Comparison of ENCODE assay signal across 20 cellular contexts in the genomic region with DNA sequence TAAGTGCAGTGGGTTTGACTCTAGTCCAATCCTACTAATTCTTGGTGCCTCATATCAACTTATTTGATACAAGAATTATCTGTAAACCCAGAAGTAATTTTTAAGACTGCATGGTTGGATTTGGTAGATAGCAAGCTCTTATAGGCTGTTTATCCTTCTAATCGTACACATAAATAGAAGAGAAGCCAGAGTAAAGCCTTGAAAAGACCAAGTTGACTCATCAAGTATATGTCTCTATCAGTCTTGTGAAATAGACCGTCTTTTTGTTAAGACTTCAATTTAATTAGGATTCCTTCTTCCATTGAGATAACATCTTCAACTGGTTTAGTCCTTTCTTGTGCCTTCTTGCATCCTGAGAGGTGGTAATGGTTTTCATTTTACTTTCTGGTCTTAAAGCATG.
"Had no signal": no experiment of that assay in that cellular context is flagged by ENCODE, and none has a peak within 500 bp of the region (broad histone marks: within the 10 kb centered on the region; RNA-seq: fewer than 3 reads in every experiment).

No MANE protein-coding gene starts in this region.

- DNase-seq: cortex of kidney; dorsolateral prefrontal cortex; effector CD8-positive, alpha-beta T cell; glutamatergic neuron; left lung; lower lobe of right lung; naive thymus-derived CD4-positive, alpha-beta T cell; posterior cingulate gyrus; stimulated activated CD4-positive, alpha-beta T cell treated with anti-CD3 and anti-CD28 coated beads, Interleukin-2, amount 100 ng/mL, for 24 hours; stimulated activated CD4-positive, alpha-beta T cell treated with anti-CD3 and anti-CD28 coated beads, Interleukin-4, amount 100 ng/mL, for 4 hours; stimulated activated naive B cell treated with anti-CD40 and anti-IgM and Interleukin-4, amounts not matched to agents 10 μg/mL and 1 μg/mL and 100 μg/mL, for 72 hours; stimulated activated naive CD8-positive, alpha-beta T cell treated with anti-CD3 and anti-CD28 coated beads, Interleukin-15, amount 100 ng/mL, for 72 hours; testis; upper lobe of right lung had no signal

- ATAC-seq: esophagus mucosa; gastroesophageal sphincter; left lung; lower lobe of right lung; naive thymus-derived CD4-positive, alpha-beta T cell; sciatic nerve; stimulated activated naive B cell treated with anti-CD40 and anti-IgM and Interleukin-4, amounts not matched to agents 10 μg/mL and 1 μg/mL and 100 μg/mL, for 72 hours; stimulated activated naive CD8-positive, alpha-beta T cell treated with anti-CD3 and anti-CD28 coated beads, Interleukin-15, amount 100 ng/mL, for 72 hours; upper lobe of right lung had no signal

- H3K4me3 Mint-ChIP-seq: naive thymus-derived CD4-positive, alpha-beta T cell; stimulated activated naive B cell treated with anti-CD40 and anti-IgM and Interleukin-4, amounts not matched to agents 10 μg/mL and 1 μg/mL and 100 μg/mL, for 72 hours; stimulated activated naive CD8-positive, alpha-beta T cell treated with anti-CD3 and anti-CD28 coated beads, Interleukin-15, amount 100 ng/mL, for 72 hours had no signal

- H3K36me3 ChIP-seq: gastroesophageal sphincter, left lung, lower lobe of right lung, tibial nerve, upper lobe of right lung, vagina had no signal

- H3K9me3 ChIP-seq: lower lobe of right lung, testis, tibial nerve, upper lobe of right lung, vagina had no signal

- H3K27ac ChIP-seq: dorsolateral prefrontal cortex, gastroesophageal sphincter, left lung, lower lobe of right lung, testis, tibial nerve, upper lobe of right lung, vagina had no signal

- FAIRE-seq: keratinocyte had no signal

- H3K4me1 Mint-ChIP-seq: naive thymus-derived CD4-positive, alpha-beta T cell; stimulated activated naive B cell treated with anti-CD40 and anti-IgM and Interleukin-4, amounts not matched to agents 10 μg/mL and 1 μg/mL and 100 μg/mL, for 72 hours; stimulated activated naive CD8-positive, alpha-beta T cell treated with anti-CD3 and anti-CD28 coated beads, Interleukin-15, amount 100 ng/mL, for 72 hours had no signal

- H3K36me3 Mint-ChIP-seq: naive thymus-derived CD4-positive, alpha-beta T cell; stimulated activated naive B cell treated with anti-CD40 and anti-IgM and Interleukin-4, amounts not matched to agents 10 μg/mL and 1 μg/mL and 100 μg/mL, for 72 hours had no signal

- H3K4me1 ChIP-seq: gastroesophageal sphincter, left lung, lower lobe of right lung, testis, tibial nerve, upper lobe of right lung, vagina had no signal

- H3K4me3 ChIP-seq: dorsolateral prefrontal cortex, gastroesophageal sphincter, left lung, lower lobe of right lung, testis, tibial nerve, upper lobe of right lung, vagina had no signal

- H3K27ac Mint-ChIP-seq: naive thymus-derived CD4-positive, alpha-beta T cell; stimulated activated naive B cell treated with anti-CD40 and anti-IgM and Interleukin-4, amounts not matched to agents 10 μg/mL and 1 μg/mL and 100 μg/mL, for 72 hours; stimulated activated naive CD8-positive, alpha-beta T cell treated with anti-CD3 and anti-CD28 coated beads, Interleukin-15, amount 100 ng/mL, for 72 hours had no signal

- H3K27me3 ChIP-seq: dorsolateral prefrontal cortex, gastroesophageal sphincter, left lung, testis, tibial nerve, upper lobe of right lung, vagina had no signal

- H3K27me3 Mint-ChIP-seq: stimulated activated naive B cell treated with anti-CD40 and anti-IgM and Interleukin-4, amounts not matched to agents 10 μg/mL and 1 μg/mL and 100 μg/mL, for 72 hours; stimulated activated naive CD8-positive, alpha-beta T cell treated with anti-CD3 and anti-CD28 coated beads, Interleukin-15, amount 100 ng/mL, for 72 hours had no signal
